10 cellular contexts compared by ENCODE assay signal in genomic region chr11:13992158-13992856, GRCh38. TPM values are rescaled to one million over a fixed set of nuclear protein-coding genes. Genes with fewer than 3 reads are reported as not detected.
A peak's percentile ranks its signal among the peaks of the same experiment; 100 is the strongest.
DNase-seq lines count a peak whose midpoint lies in the region; ATAC-seq and TF ChIP-seq lines count a peak whose summit lies in the region.
"Not testable (repeated sequence)": the region's sequence is repeated elsewhere in the genome, so short reads cannot be mapped to it uniquely, and the experiment has no call there.
"Had no signal": no experiment of that assay in that cellular context is flagged by ENCODE, and none has a peak within 500 bp of the region (broad histone marks: within the 10 kb centered on the region; RNA-seq: fewer than 3 reads in every experiment).

No MANE protein-coding gene starts in this region.

- POLR2A ChIA-PET in Caco-2 (lab: Charles Lee); HCT116 (lab: Charles Lee): not testable (repeated sequence)

- H3K27me3 Mint-ChIP-seq in Caco-2 (ENCODE audit: insufficient read depth, unreplicated experiment), result not testable (repeated sequence)

- CTCF ChIA-PET in Caco-2 (lab: Charles Lee), result interaction anchor here (0.5 to 1.0 kb wide), 3 partner anchors 21 to 327 kb away, joined by 3 to 5 read pairs (median 3); no protein-coding TSS in a partner anchor
- CTCF ChIA-PET in HCT116 (lab: Charles Lee), result not testable (repeated sequence)

- peak; percentile 50 for ATAC-seq in HCT116

- not testable (repeated sequence) for H3K36me3 ChIP-seq in Caco-2 (ENCODE audit: control insufficient read depth, insufficient read depth, low read length); HCT116 (ENCODE audit: control insufficient read depth in 1 of 2, insufficient read depth in 2 of 2, low read length in 2 of 2); osteoblast (ENCODE audit: insufficient read depth, low read length); transverse colon

- TF ChIP-seq POLR2A in HCT116 (IDR thresholded peaks at IDR 0.05; ENCODE audit: borderline replicate concordance, extremely low read depth, insufficient read depth, insufficient read length); transverse colon (IDR thresholded peaks at IDR 0.05): not testable (repeated sequence)

- H3K27ac ChIP-seq in HCT116 (ENCODE audit: low read depth, low read length); osteoblast (ENCODE audit: low read depth, low read length): not testable (repeated sequence)
- H3K27ac ChIP-seq in transverse colon, result peak overlapping the region; percentile 55 to 76 (median 72)

- peaks cover 29% of the 10 kb centered on the region for H3K4me1 Mint-ChIP-seq in Caco-2 (ENCODE audit: low read depth, unreplicated experiment)

- in situ Hi-C loops in transverse colon (cut with MboI; ENCODE audit: low pct_ligation_motif_present in 1 of 4, low pct_unique_long_range_greater_than_20kb in 1 of 4, low sequenced_read_pairs in 3 of 4), result not testable (repeated sequence)

- H3K9me2 ChIP-seq in HCT116 (ENCODE audit: insufficient read depth), result not testable (repeated sequence)

- TF ChIP-seq CTCF in Caco-2 (IDR thresholded peaks at IDR 0.05; ENCODE audit: insufficient read depth in 1 of 2, low read depth in 1 of 2, low read length in 1 of 2, severe bottlenecking in 1 of 2, unreplicated experiment in 1 of 2); HCT116 (IDR thresholded peaks at IDR 0.05 in 2 of 3, conservative IDR thresholded peaks at IDR 0.05 in 1 of 3; ENCODE audit: borderline replicate concordance in 1 of 3, insufficient read depth in 1 of 3, low read depth in 2 of 3, low read length in 2 of 3); osteoblast (IDR thresholded peaks at IDR 0.05; ENCODE audit: extremely low read depth, low read depth, low read length); transverse colon (IDR thresholded peaks at IDR 0.05): not testable (repeated sequence)

- 40% methylated on average over 14 of the region's 15 CpGs; no CpG with 5 or more reads in 1 of the 2 donors for whole genome bisulfite sequencing in transverse colon (ENCODE audit: low coverage in 1 of 2), 2 donors

- H3K4me1 ChIP-seq in Caco-2, result peaks cover 46% of the 10 kb centered on the region
- H3K4me1 ChIP-seq in HCT116 (ENCODE audit: control insufficient read depth in 1 of 2, insufficient read depth in 2 of 2, low read length in 2 of 2), result peaks cover 0 to 11% of the 10 kb centered on the region in 2 experiments; a peak in 2 of 4 replicates
- H3K4me1 ChIP-seq in osteoblast (ENCODE audit: insufficient read depth, low read length), result not testable (repeated sequence)
- peaks cover 14 to 41% (median 33%) of the 10 kb centered on the region in 4 donors for H3K4me1 ChIP-seq in transverse colon

- peak overlapping the region; percentile 62 for H3K4me3 Mint-ChIP-seq in Caco-2 (ENCODE audit: unreplicated experiment)

- H3K27ac Mint-ChIP-seq in Caco-2 (ENCODE audit: unreplicated experiment), result peak overlapping the region; percentile 79

- TF ChIP-seq EP300 in transverse colon (IDR thresholded peaks at IDR 0.05; ENCODE audit: low read depth), result not testable (repeated sequence)

- not testable (repeated sequence) for H3K36me3 Mint-ChIP-seq in Caco-2 (ENCODE audit: insufficient read depth, unreplicated experiment)

- intact Hi-C loops in Caco-2 (cut with micrococcal nuclease; ENCODE audit: unreplicated experiment), result loop anchor here (1.0 to 2.0 kb wide), 3 partner anchors 20 to 28 kb away; no protein-coding TSS in a partner anchor
- intact Hi-C loops in HCT116 (cut with micrococcal nuclease); transverse colon (cut with DNase I; ENCODE audit: low total_unique reads): not testable (repeated sequence)

- H3K9me3 Mint-ChIP-seq in Caco-2 (ENCODE audit: unreplicated experiment), result peaks cover 27% of the 10 kb centered on the region

- peak overlapping the region; percentile 36 for H3K4me2 ChIP-seq in HCT116 (ENCODE audit: low read length)
- H3K4me2 ChIP-seq in osteoblast (ENCODE audit: insufficient read depth, low read length), result peak overlapping the region; percentile 43

- not testable (repeated sequence) for TF ChIP-seq RAD21 in HCT116 (IDR thresholded peaks at IDR 0.05; ENCODE audit: low read depth)

- not testable (repeated sequence) for H3K27me3 ChIP-seq in Caco-2 (replicated peaks; ENCODE audit: control insufficient read depth, insufficient read depth, low read length); HCT116 (ENCODE audit: insufficient read depth, low read length); osteoblast (ENCODE audit: insufficient read depth, low read length); transverse colon

- H4K20me1 ChIP-seq in HCT116 (ENCODE audit: insufficient read depth); osteoblast (ENCODE audit: insufficient read depth, low read length): not testable (repeated sequence)

- H3K9ac ChIP-seq in HCT116 (ENCODE audit: low read length), result not testable (repeated sequence)

- DNase-seq in Caco-2 (peak; percentile 81 to 88), NCI-H460 (ENCODE audit: extremely low read depth, low read depth) (peak; percentile 12), SW480 (ENCODE audit: low spot score) (peak; percentile 57), dedifferentiated amniotic fluid mesenchymal stem cell (ENCODE audit: extremely low spot score) (peak; percentile 43), islet precursor cell (peak; percentile 81), transverse colon (peak; percentile 79)
- not testable (repeated sequence) for DNase-seq in HCT116 (ENCODE audit: low read depth, low spot score); osteoblast (ENCODE audit: insufficient read length, low spot score, missing footprints)

- RAD21 ChIA-PET in HCT116 (lab: Charles Lee; ENCODE audit: low non-redundant PET in 1 of 2, low total read pairs in 2 of 2, uncharacterized antibody in 2 of 2, unreplicated experiment in 2 of 2), result not testable (repeated sequence)

- peak overlapping the region; percentile 22; the same call in 1 of the 2 replicates for H3K4me3 ChIP-seq in Caco-2 (ENCODE audit: low read depth, low read length)
- not testable (repeated sequence) for H3K4me3 ChIP-seq in HCT116 (replicated peaks in 1 of 2; ENCODE audit: low read depth in 1 of 2, low read length in 2 of 2); osteoblast (ENCODE audit: insufficient read depth, low read length)
- peak overlapping the region in 2 of 4 donors; percentile 9 to 38 for H3K4me3 ChIP-seq in transverse colon

- H3K9me3 ChIP-seq in Caco-2; HCT116 (ENCODE audit: control insufficient read depth in 1 of 2, insufficient read depth in 1 of 2, low read depth in 1 of 2, low read length in 2 of 2); osteoblast (ENCODE audit: low read depth, low read length); transverse colon: not testable (repeated sequence)

- H3K79me2 ChIP-seq in HCT116 (ENCODE audit: insufficient read depth, low read length); osteoblast (ENCODE audit: insufficient read depth, low read length): not testable (repeated sequence)

- TSS peak; percentile 46 for BruUV-seq in Caco-2 (replicated peaks; lab: Mats Ljungman, UMichigan)
- not testable (repeated sequence) for BruUV-seq in HCT116 (replicated peaks; lab: Mats Ljungman, UMichigan)

- not testable (repeated sequence) for H2AFZ ChIP-seq in HCT116 (ENCODE audit: low read depth, low read length, poor library complexity, severe bottlenecking)
- H2AFZ ChIP-seq in osteoblast (ENCODE audit: low read length), result peak overlapping the region; percentile 59

RNA-seq across cellular contexts. Expression of gene SPON1, which starts 29.8 kb away (rescaled TPM):
- total RNA-seq in Caco-2 (2022) (41.4 and 46.9 TPM in 2 replicates), HCT116 (2021; ENCODE audit: unreplicated experiment) (0.17 TPM), osteoblast (0.72 and 0.88 TPM in 2 replicates), transverse colon (10 to 100 TPM; 42.6 to 74.0 (median 56.1) TPM)
- 0.21 and 0.31 TPM in 2 replicates for polyA plus RNA-seq in HCT116 (2012)
- total RNA-seq in NCI-H460 (2014; rRNA removed; shearing (Covaris generic)), result 0.25 TPM in 1 of 2 replicates, not detected in the other
- not detected in 2 replicates for polyA plus RNA-seq in NCI-H460 (2014; cell fraction: nucleus; rRNA removed)
- total RNA-seq: pulmonary artery endothelial cell had no signal
- polyA plus RNA-seq: endothelial cell of umbilical vein had no signal

Comparison
In these comparisons a context has a peak if more than half of its experiments do, and no peak if none do; other contexts are left out.
1. RNA of gene SPON1, which starts 29.8 kb away (total RNA-seq): 42.6 to 74.0 TPM in transverse colon and 41.4 to 46.9 TPM in Caco-2; 0.72 to 0.88 TPM in osteoblast, 0.25 TPM in NCI-H460 and 0.17 TPM in HCT116 (single experiment); every median in the first group is over 10 times any median in the second.